16 cellular contexts compared by ENCODE assay signal in genomic region chr7:129769866-129770808, GRCh38.
DNase-seq lines count a peak whose midpoint lies in the region; ATAC-seq, FAIRE-seq and TF ChIP-seq lines count a peak whose summit lies in the region.
"Had no signal": no experiment of that assay in that cellular context is flagged by ENCODE, and none has a peak within 500 bp of the region (broad histone marks: within the 10 kb centered on the region; RNA-seq: fewer than 3 reads in every experiment).

No MANE protein-coding gene starts in this region.

- intact Hi-C loops in K562 (cut with micrococcal nuclease), result no loop called here
- intact Hi-C loops in right cardiac atrium (cut with DNase I), result no loop called here

- CTCF ChIA-PET in K562 (lab: Yijun Ruan, JAX; ENCODE audit: low intra/inter-chr PET ratio), result no interaction called here

- TF ChIP-seq CTCF in GM13976 (IDR thresholded peaks at IDR 0.05; ENCODE audit: borderline replicate concordance, control extremely low read depth, extremely low read depth, insufficient read depth, missing control alignments) (no peak), K562 (IDR thresholded peaks at IDR 0.05 in 2 of 3, conservative IDR thresholded peaks at IDR 0.05 in 1 of 3; ENCODE audit: insufficient read depth in 2 of 3, low read depth in 1 of 3, low read length in 3 of 3) (no peak), glutamatergic neuron (IDR thresholded peaks at IDR 0.05; ENCODE audit: partially characterized antibody, unreplicated experiment) (no peak)

- no peak for TF ChIP-seq RAD21 in K562 (CRISPR knock-in tag; conservative IDR thresholded peaks at IDR 0.05 in 1 of 2, IDR thresholded peaks at IDR 0.05 in 1 of 2)

- no peak for TF ChIP-seq POLR2A in K562 (conservative IDR thresholded peaks at IDR 0.05)
- TF ChIP-seq POLR2A in erythroblast (IDR thresholded peaks at IDR 0.05; ENCODE audit: low read length), result no peak

- H3K9me3 Mint-ChIP-seq in glutamatergic neuron (ENCODE audit: unreplicated experiment), result peaks cover 43% of the 10 kb centered on the region
- H3K9me3 Mint-ChIP-seq: CD4-positive, CD25-positive, alpha-beta regulatory T cell; GM23338; H9 had no signal

- no peaks in the 10 kb centered on the region; the same call in 1 of the 2 replicates for H4K20me1 ChIP-seq in K562 (replicated peaks; ENCODE audit: control insufficient read depth, insufficient read depth, low read length)

- H3K36me3 Mint-ChIP-seq in glutamatergic neuron (ENCODE audit: unreplicated experiment), result peaks cover 4% of the 10 kb centered on the region
- H3K36me3 Mint-ChIP-seq: CD4-positive, CD25-positive, alpha-beta regulatory T cell had no signal

- H2AFZ ChIP-seq in K562 (ENCODE audit: low read depth, low read length), result peak overlapping the region; percentile 96; the same call in 1 of the 2 replicates
- H2AFZ ChIP-seq: GM23338 had no signal

- POLR2A ChIA-PET in K562 (lab: Yijun Ruan, JAX), result interaction anchor here (1.0 to 1.6 kb wide), 4 partner anchors 8 to 49 kb away, joined by 3 to 6 read pairs (median 5); no protein-coding TSS in a partner anchor

- peaks cover 48% of the 10 kb centered on the region for H3K4me1 Mint-ChIP-seq in glutamatergic neuron (ENCODE audit: low read depth, unreplicated experiment)
- H3K4me1 Mint-ChIP-seq: CD4-positive, CD25-positive, alpha-beta regulatory T cell had no signal

- WGBS in K562 (ENCODE audit: insufficient coverage, low coverage, missing lambda C conversion rate), result 72% methylated on average over 19 of the region's 21 CpGs
- 86% methylated on average over 21 of the region's 21 CpGs for WGBS in right cardiac atrium

- H3K27me3 Mint-ChIP-seq in glutamatergic neuron (ENCODE audit: unreplicated experiment), result peaks cover 41% of the 10 kb centered on the region

- no peaks in the 10 kb centered on the region for H3K9me1 ChIP-seq in K562 (ENCODE audit: control insufficient read depth, insufficient read depth, low read length)

- peak overlapping the region; percentile 38 for H3K4me3 Mint-ChIP-seq in glutamatergic neuron (ENCODE audit: unreplicated experiment)
- H3K4me3 Mint-ChIP-seq: GM23338, H9 had no signal

- no peak overlapping the region for H3K27ac Mint-ChIP-seq in glutamatergic neuron (ENCODE audit: unreplicated experiment)
- H3K27ac Mint-ChIP-seq: CD4-positive, CD25-positive, alpha-beta regulatory T cell had no signal

- H3K27ac ChIP-seq in K562 (ENCODE audit: extremely low read depth, low read depth, low read length) (peak overlapping the region; percentile 81; the same call in 2 of the 3 replicates), right cardiac atrium (ENCODE audit: low read length) (no peak overlapping the region)
- H3K27ac ChIP-seq: A549 had no signal

- DNase-seq in GM13976 (ENCODE audit: low spot score), result peak; percentile 37
- no peak for DNase-seq in K562 (ENCODE audit: extremely low read depth in 1 of 4, low spot score in 3 of 4)
- no peak for DNase-seq in glutamatergic neuron
- DNase-seq in activated CD4-positive, CD25-positive, alpha-beta regulatory T cell (lab: John Stamatoyannopoulos, UW), result no peak
- DNase-seq in erythroblast (lab: John Stamatoyannopoulos, UW), result no peak
- no peak for DNase-seq in NOMO-1 treated with DMSO at 0.1 percent for 48 hours (lab: John Stamatoyannopoulos, UW; ENCODE audit: unreplicated experiment)
- DNase-seq in right cardiac atrium, result no peak
- DNase-seq: CD4-positive, CD25-positive, alpha-beta regulatory T cell; DMS53; GF-D8; H9 had no signal

- H3K9ac ChIP-seq in K562 (ENCODE audit: insufficient read depth in 1 of 2, low read depth in 2 of 2, low read length in 2 of 2), result peak overlapping the region; percentile 79 to 83; a peak in 3 of 4 replicates

- H3K4me3 ChIP-seq in K562 (no peak overlapping the region), right cardiac atrium (ENCODE audit: low read length) (no peak overlapping the region)
- H3K4me3 ChIP-seq: A549, GM23338 had no signal

- H3K9me3 ChIP-seq in K562 (replicated peaks; ENCODE audit: control insufficient read depth, insufficient read depth, low read depth, low read length) (no peaks in the 10 kb centered on the region), right cardiac atrium (ENCODE audit: control insufficient read depth, low read length) (no peaks in the 10 kb centered on the region)
- H3K9me3 ChIP-seq: A549 had no signal

- TF ChIP-seq EP300 in K562 (IDR thresholded peaks at IDR 0.05; ENCODE audit: low read length), result no peak

- in situ Hi-C loops in GM13976 (cut with MboI; ENCODE audit: low sequenced_read_pairs, unreplicated experiment), result no loop called here
- in situ Hi-C loops in K562 (cut with MboI), result no loop called here

- H3K36me3 ChIP-seq in K562 (ENCODE audit: control insufficient read depth, insufficient read depth, low read length), result peaks cover 12% of the 10 kb centered on the region; the same call in 2 of the 3 replicates

- BruUV-seq in K562 (replicated peaks; lab: Mats Ljungman, UMichigan), result no TSS peak

- peaks cover 14% of the 10 kb centered on the region for H3K79me2 ChIP-seq in K562 (ENCODE audit: control insufficient read depth, insufficient read depth, low read length)

- H3K4me1 ChIP-seq in K562 (replicated peaks in 1 of 2; ENCODE audit: control insufficient read depth in 2 of 2, insufficient read depth in 2 of 2, low read length in 2 of 2) (peaks cover 39 to 90% of the 10 kb centered on the region in 2 experiments), right cardiac atrium (ENCODE audit: control insufficient read depth, insufficient read depth, low read length) (no peaks in the 10 kb centered on the region)

- no peaks in the 10 kb centered on the region for H3K27me3 ChIP-seq in K562 (ENCODE audit: control insufficient read depth in 2 of 2, insufficient read depth in 2 of 2, low read length in 2 of 2)
- H3K27me3 ChIP-seq in right cardiac atrium (ENCODE audit: control insufficient read depth, insufficient read depth), result no peaks in the 10 kb centered on the region

- FAIRE-seq in K562 (lab: Jason Lieb, UNC), result peak; percentile 19
- FAIRE-seq: A549, GM18507, HepG2, HTR-8/SVneo had no signal

- peak overlapping the region; percentile 95; the same call in 1 of the 2 replicates for H3K4me2 ChIP-seq in K562 (ENCODE audit: insufficient read depth, low read length)
- H3K4me2 ChIP-seq: A549, GM23338 had no signal

- ATAC-seq in K562 (no peak), right cardiac atrium (no peak)
- ATAC-seq: A549, GM23338, HepG2 had no signal

TF ChIP-seq in K562, 482 proteins besides CTCF, POLR2A, EP300 and RAD21 (continues in another document):
- 0 out of 2 replicates have a peak, but pooled peaks have one; percentile 1 for TF ChIP-seq E2F5 (CRISPR knock-in tag; IDR thresholded peaks at IDR 0.05)
